In the genomic region with DNA sequence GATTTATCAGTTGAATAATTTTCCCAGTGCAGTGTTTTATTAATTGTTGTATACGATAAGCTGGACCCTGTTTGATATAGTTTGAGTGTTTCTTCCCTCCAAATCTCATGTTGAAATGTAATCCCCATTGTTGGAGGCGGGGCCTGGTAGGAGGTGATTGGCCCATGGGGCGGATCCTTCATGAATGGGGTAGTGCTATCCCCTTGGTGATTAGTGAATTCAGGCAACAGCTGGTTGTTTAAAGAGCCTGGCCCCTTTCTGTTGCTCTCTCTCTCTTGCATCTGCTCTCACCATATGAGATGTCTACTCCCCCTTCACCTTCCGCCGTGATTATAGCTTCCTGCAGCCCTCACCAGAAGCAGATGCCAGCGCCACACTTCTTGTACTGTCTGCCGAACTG, we compare ENCODE assay signal across 1 cellular context.
TF ChIP-seq lines count a peak whose summit lies in the region.

No MANE protein-coding gene starts in this region.

TF ChIP-seq in GM23338, 12 proteins besides CTCF, POLR2A, EP300 and RAD21 (continued from another document):
- TF ChIP-seq, protein P1, sequence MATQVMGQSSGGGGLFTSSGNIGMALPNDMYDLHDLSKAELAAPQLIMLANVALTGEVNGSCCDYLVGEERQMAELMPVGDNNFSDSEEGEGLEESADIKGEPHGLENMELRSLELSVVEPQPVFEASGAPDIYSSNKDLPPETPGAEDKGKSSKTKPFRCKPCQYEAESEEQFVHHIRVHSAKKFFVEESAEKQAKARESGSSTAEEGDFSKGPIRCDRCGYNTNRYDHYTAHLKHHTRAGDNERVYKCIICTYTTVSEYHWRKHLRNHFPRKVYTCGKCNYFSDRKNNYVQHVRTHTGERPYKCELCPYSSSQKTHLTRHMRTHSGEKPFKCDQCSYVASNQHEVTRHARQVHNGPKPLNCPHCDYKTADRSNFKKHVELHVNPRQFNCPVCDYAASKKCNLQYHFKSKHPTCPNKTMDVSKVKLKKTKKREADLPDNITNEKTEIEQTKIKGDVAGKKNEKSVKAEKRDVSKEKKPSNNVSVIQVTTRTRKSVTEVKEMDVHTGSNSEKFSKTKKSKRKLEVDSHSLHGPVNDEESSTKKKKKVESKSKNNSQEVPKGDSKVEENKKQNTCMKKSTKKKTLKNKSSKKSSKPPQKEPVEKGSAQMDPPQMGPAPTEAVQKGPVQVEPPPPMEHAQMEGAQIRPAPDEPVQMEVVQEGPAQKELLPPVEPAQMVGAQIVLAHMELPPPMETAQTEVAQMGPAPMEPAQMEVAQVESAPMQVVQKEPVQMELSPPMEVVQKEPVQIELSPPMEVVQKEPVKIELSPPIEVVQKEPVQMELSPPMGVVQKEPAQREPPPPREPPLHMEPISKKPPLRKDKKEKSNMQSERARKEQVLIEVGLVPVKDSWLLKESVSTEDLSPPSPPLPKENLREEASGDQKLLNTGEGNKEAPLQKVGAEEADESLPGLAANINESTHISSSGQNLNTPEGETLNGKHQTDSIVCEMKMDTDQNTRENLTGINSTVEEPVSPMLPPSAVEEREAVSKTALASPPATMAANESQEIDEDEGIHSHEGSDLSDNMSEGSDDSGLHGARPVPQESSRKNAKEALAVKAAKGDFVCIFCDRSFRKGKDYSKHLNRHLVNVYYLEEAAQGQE (IDR thresholded peaks at IDR 0.05; ENCODE audit: unreplicated experiment): no peak
- TF ChIP-seq NANOG (IDR thresholded peaks at IDR 0.05; ENCODE audit: borderline replicate concordance): no peak
- no peak for TF ChIP-seq CREB1 (CRISPR knock-in tag; IDR thresholded peaks at IDR 0.05; ENCODE audit: low read depth)
- TF ChIP-seq EZH2 (IDR thresholded peaks at IDR 0.05; ENCODE audit: low read depth, unreplicated experiment): no peak
- TF ChIP-seq, protein P2, sequence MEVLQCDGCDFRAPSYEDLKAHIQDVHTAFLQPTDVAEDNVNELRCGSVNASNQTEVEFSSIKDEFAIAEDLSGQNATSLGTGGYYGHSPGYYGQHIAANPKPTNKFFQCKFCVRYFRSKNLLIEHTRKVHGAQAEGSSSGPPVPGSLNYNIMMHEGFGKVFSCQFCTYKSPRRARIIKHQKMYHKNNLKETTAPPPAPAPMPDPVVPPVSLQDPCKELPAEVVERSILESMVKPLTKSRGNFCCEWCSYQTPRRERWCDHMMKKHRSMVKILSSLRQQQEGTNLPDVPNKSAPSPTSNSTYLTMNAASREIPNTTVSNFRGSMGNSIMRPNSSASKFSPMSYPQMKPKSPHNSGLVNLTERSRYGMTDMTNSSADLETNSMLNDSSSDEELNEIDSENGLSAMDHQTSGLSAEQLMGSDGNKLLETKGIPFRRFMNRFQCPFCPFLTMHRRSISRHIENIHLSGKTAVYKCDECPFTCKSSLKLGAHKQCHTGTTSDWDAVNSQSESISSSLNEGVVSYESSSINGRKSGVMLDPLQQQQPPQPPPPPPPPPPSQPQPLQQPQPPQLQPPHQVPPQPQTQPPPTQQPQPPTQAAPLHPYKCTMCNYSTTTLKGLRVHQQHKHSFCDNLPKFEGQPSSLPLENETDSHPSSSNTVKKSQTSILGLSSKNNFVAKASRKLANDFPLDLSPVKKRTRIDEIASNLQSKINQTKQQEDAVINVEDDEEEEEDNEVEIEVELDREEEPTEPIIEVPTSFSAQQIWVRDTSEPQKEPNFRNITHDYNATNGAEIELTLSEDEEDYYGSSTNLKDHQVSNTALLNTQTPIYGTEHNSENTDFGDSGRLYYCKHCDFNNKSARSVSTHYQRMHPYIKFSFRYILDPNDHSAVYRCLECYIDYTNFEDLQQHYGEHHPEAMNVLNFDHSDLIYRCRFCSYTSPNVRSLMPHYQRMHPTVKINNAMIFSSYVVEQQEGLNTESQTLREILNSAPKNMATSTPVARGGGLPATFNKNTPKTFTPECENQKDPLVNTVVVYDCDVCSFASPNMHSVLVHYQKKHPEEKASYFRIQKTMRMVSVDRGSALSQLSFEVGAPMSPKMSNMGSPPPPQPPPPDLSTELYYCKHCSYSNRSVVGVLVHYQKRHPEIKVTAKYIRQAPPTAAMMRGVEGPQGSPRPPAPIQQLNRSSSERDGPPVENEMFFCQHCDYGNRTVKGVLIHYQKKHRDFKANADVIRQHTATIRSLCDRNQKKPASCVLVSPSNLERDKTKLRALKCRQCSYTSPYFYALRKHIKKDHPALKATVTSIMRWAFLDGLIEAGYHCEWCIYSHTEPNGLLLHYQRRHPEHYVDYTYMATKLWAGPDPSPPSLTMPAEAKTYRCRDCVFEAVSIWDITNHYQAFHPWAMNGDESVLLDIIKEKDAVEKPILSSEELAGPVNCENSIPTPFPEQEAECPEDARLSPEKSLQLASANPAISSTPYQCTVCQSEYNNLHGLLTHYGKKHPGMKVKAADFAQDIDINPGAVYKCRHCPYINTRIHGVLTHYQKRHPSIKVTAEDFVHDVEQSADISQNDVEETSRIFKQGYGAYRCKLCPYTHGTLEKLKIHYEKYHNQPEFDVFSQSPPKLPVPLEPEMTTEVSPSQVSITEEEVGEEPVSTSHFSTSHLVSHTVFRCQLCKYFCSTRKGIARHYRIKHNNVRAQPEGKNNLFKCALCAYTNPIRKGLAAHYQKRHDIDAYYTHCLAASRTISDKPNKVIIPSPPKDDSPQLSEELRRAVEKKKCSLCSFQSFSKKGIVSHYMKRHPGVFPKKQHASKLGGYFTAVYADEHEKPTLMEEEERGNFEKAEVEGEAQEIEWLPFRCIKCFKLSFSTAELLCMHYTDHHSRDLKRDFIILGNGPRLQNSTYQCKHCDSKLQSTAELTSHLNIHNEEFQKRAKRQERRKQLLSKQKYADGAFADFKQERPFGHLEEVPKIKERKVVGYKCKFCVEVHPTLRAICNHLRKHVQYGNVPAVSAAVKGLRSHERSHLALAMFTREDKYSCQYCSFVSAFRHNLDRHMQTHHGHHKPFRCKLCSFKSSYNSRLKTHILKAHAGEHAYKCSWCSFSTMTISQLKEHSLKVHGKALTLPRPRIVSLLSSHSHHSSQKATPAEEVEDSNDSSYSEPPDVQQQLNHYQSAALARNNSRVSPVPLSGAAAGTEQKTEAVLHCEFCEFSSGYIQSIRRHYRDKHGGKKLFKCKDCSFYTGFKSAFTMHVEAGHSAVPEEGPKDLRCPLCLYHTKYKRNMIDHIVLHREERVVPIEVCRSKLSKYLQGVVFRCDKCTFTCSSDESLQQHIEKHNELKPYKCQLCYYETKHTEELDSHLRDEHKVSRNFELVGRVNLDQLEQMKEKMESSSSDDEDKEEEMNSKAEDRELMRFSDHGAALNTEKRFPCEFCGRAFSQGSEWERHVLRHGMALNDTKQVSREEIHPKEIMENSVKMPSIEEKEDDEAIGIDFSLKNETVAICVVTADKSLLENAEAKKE (CRISPR knock-in tag; IDR thresholded peaks at IDR 0.05): no peak
- TF ChIP-seq POLR2AphosphoS5 (IDR thresholded peaks at IDR 0.05; ENCODE audit: low read depth): no peak
- TF ChIP-seq, protein P3, sequence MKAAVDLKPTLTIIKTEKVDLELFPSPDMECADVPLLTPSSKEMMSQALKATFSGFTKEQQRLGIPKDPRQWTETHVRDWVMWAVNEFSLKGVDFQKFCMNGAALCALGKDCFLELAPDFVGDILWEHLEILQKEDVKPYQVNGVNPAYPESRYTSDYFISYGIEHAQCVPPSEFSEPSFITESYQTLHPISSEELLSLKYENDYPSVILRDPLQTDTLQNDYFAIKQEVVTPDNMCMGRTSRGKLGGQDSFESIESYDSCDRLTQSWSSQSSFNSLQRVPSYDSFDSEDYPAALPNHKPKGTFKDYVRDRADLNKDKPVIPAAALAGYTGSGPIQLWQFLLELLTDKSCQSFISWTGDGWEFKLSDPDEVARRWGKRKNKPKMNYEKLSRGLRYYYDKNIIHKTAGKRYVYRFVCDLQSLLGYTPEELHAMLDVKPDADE (IDR thresholded peaks at IDR 0.05): no peak
